13 cellular contexts compared by ENCODE assay signal in the genomic region with DNA sequence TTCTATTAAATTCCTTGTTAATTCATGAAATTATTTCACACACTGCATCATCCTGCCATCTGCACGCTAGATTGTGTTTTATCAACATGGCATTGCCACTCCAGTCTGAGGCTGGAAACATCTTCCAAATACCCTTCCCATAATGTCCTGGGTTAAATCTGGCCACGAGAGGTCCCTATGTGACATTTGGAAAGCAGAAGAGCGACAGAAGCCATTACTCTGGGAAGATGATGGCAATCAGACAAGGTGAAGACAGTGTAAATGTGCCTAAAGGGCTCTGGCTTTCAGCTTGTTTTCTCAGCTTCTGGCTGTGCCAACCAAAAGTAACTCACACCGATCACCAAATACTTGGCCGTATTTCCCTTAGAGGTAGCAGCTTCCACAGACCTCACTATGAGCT.
"Had no signal": no experiment of that assay in that cellular context is flagged by ENCODE, and none has a peak within 500 bp of the region (broad histone marks: within the 10 kb centered on the region; RNA-seq: fewer than 3 reads in every experiment).

No MANE protein-coding gene starts in this region.

- DNase-seq: activated CD4-positive, alpha-beta T cell treated with anti-CD3 and anti-CD28 coated beads, Interleukin-2, amount 50 U/mL, for 4 hours; activated CD4-positive, CD25-positive, alpha-beta regulatory T cell treated with anti-CD3 and anti-CD28 coated beads, Interleukin-2, amount 50 U/mL, for 72 hours; activated T-cell treated with anti-CD3 and anti-CD28 coated beads, Interleukin-2, amount 50 U/mL, for 1 hour; esophagus squamous epithelium; foreskin fibroblast; immature natural killer cell; left cardiac atrium; mesenchymal stem cell; psoas muscle; stimulated activated CD4-positive, alpha-beta T cell treated with anti-CD3 and anti-CD28 coated beads, Interleukin-4, amount 100 ng/mL, for 1 hour; stimulated activated CD8-positive, alpha-beta memory T cell treated with anti-CD3 and anti-CD28 coated beads, Interleukin-4, amount 100 ng/mL, for 48 hours; upper lobe of left lung had no signal

- H3K36me3 ChIP-seq: breast epithelium, esophagus squamous epithelium, upper lobe of left lung had no signal

- H3K27me3 ChIP-seq: breast epithelium, esophagus squamous epithelium, upper lobe of left lung had no signal

- H3K4me3 ChIP-seq: breast epithelium, esophagus squamous epithelium, psoas muscle, upper lobe of left lung had no signal

- ATAC-seq: psoas muscle had no signal

- H3K9me3 ChIP-seq: breast epithelium, esophagus squamous epithelium, psoas muscle, upper lobe of left lung had no signal

- H3K4me1 ChIP-seq: breast epithelium, esophagus squamous epithelium, psoas muscle, upper lobe of left lung had no signal

- H3K27ac ChIP-seq: breast epithelium, esophagus squamous epithelium, psoas muscle, upper lobe of left lung had no signal
